ENCODE assay signal across 22 cellular contexts in genomic region chr13:65932587-65933239, GRCh38.
DNase-seq lines count a peak whose midpoint lies in the region; ATAC-seq, FAIRE-seq and TF ChIP-seq lines count a peak whose summit lies in the region.
"Had no signal": no experiment of that assay in that cellular context is flagged by ENCODE, and none has a peak within 500 bp of the region (broad histone marks: within the 10 kb centered on the region; RNA-seq: fewer than 3 reads in every experiment).

No MANE protein-coding gene starts in this region.

- H3K36me3 ChIP-seq in bronchial epithelial cell (ENCODE audit: control insufficient read depth, insufficient read depth, low read length): no peaks in the 10 kb centered on the region
- no peaks in the 10 kb centered on the region for H3K36me3 ChIP-seq in mesenchymal stem cell (ENCODE audit: control insufficient read depth in 1 of 2, insufficient read depth in 2 of 2, low read depth in 1 of 2, low read length in 2 of 2)
- H3K36me3 ChIP-seq: right lobe of liver, upper lobe of left lung had no signal

- no peak overlapping the region for H3K9ac ChIP-seq in mesenchymal stem cell (ENCODE audit: low read length)

- intact Hi-C loops in lower leg skin (cut with DNase I; ENCODE audit: low total_unique reads): no loop called here

- H2BK5ac ChIP-seq in mesenchymal stem cell (ENCODE audit: low read depth, low read length, poor library complexity, severe bottlenecking): no peak overlapping the region

- no peaks in the 10 kb centered on the region for H3K4me1 ChIP-seq in mesenchymal stem cell (ENCODE audit: control insufficient read depth, insufficient read depth, low read depth, low read length)
- H3K4me1 ChIP-seq: right lobe of liver, upper lobe of left lung had no signal

- H3K27me3 ChIP-seq in bronchial epithelial cell (ENCODE audit: control insufficient read depth, insufficient read depth, low read length) (no peaks in the 10 kb centered on the region), mesenchymal stem cell (ENCODE audit: control insufficient read depth in 1 of 2, insufficient read depth in 1 of 2, low read length in 2 of 2) (no peaks in the 10 kb centered on the region)
- H3K27me3 ChIP-seq: right lobe of liver, upper lobe of left lung had no signal

- no peak overlapping the region for H2BK12ac ChIP-seq in mesenchymal stem cell (ENCODE audit: low read length in 2 of 2)

- no peak overlapping the region for H3K4me3 Mint-ChIP-seq in stimulated activated naive CD8-positive, alpha-beta T cell treated with anti-CD3 and anti-CD28 coated beads, Interleukin-15, amount 100 ng/mL, for 72 hours
- H3K4me3 Mint-ChIP-seq: activated B cell treated with CpG ODN at 0.5 μM for 24 hours; CD8-positive, alpha-beta T cell; stimulated activated naive CD8-positive, alpha-beta T cell treated with anti-CD3 and anti-CD28 coated beads, Interleukin-15, Interleukin-2, amounts not matched to agents 100 ng/mL and 50 ng/mL, for 24 hours had no signal

- H2BK120ac ChIP-seq in mesenchymal stem cell (ENCODE audit: low read depth, low read length): no peak overlapping the region

- H3K27me3 Mint-ChIP-seq in stimulated activated naive CD8-positive, alpha-beta T cell treated with anti-CD3 and anti-CD28 coated beads, Interleukin-15, amount 100 ng/mL, for 72 hours: no peaks in the 10 kb centered on the region
- H3K27me3 Mint-ChIP-seq: activated B cell treated with CpG ODN at 0.5 μM for 24 hours; stimulated activated naive CD8-positive, alpha-beta T cell treated with anti-CD3 and anti-CD28 coated beads, Interleukin-15, Interleukin-2, amounts not matched to agents 100 ng/mL and 50 ng/mL, for 24 hours had no signal

- H3K4ac ChIP-seq in mesenchymal stem cell (ENCODE audit: low read depth in 1 of 2, low read length in 2 of 2): no peak overlapping the region

- no peak for TF ChIP-seq POLR2A in GM12891 (IDR thresholded peaks at IDR 0.05; ENCODE audit: low read depth, low read length)
- no peak for TF ChIP-seq POLR2A in lower leg skin (IDR thresholded peaks at IDR 0.05)

- no peaks in the 10 kb centered on the region for H3K4me1 Mint-ChIP-seq in stimulated activated naive CD8-positive, alpha-beta T cell treated with anti-CD3 and anti-CD28 coated beads, Interleukin-15, amount 100 ng/mL, for 72 hours
- H3K4me1 Mint-ChIP-seq: activated B cell treated with CpG ODN at 0.5 μM for 24 hours had no signal

- no peak for ATAC-seq in stimulated activated naive CD8-positive, alpha-beta T cell treated with anti-CD3 and anti-CD28 coated beads, Interleukin-15, amount 100 ng/mL, for 72 hours
- ATAC-seq in GM19395 (IDR thresholded peaks at IDR 0.05; ENCODE audit: unreplicated experiment): no peak
- ATAC-seq: CD8-positive, alpha-beta T cell; right lobe of liver had no signal

- H4K91ac ChIP-seq in mesenchymal stem cell (ENCODE audit: low read length): no peak overlapping the region

- no peak overlapping the region for H2AK5ac ChIP-seq in mesenchymal stem cell (ENCODE audit: low read length, severe bottlenecking)

- H2BK15ac ChIP-seq in mesenchymal stem cell (ENCODE audit: low read depth, poor library complexity, severe bottlenecking): no peak overlapping the region

- H3K27ac ChIP-seq in mesenchymal stem cell (ENCODE audit: low read length, poor library complexity, severe bottlenecking): no peak overlapping the region
- H3K27ac ChIP-seq: HL-60, right lobe of liver, upper lobe of left lung had no signal

- H3K18ac ChIP-seq in mesenchymal stem cell (ENCODE audit: low read depth in 1 of 2, low read length in 2 of 2): no peak overlapping the region

- H3K4me3 ChIP-seq in bronchial epithelial cell (ENCODE audit: low read depth, low read length) (no peak overlapping the region), mesenchymal stem cell (ENCODE audit: insufficient read depth in 1 of 2, low read depth in 1 of 2, low read length in 2 of 2) (no peak overlapping the region), lower leg skin (ENCODE audit: low read depth, poor library complexity, severe bottlenecking) (no peak overlapping the region)
- H3K4me3 ChIP-seq: right lobe of liver, upper lobe of left lung had no signal

- H3K9me3 ChIP-seq in mesenchymal stem cell (ENCODE audit: control insufficient read depth, low read length): no peaks in the 10 kb centered on the region
- H3K9me3 ChIP-seq: right lobe of liver, upper lobe of left lung had no signal

- WGBS in mesenchymal stem cell: 46% methylated on average over 3 of the region's 4 CpGs
- WGBS in lower leg skin, 2 donors: 48 to 72% methylated on average over 4 of the region's 4 CpGs

- no peak overlapping the region for H3K14ac ChIP-seq in mesenchymal stem cell (ENCODE audit: low read length in 2 of 2)

- no peak overlapping the region for H3K27ac Mint-ChIP-seq in stimulated activated naive CD8-positive, alpha-beta T cell treated with anti-CD3 and anti-CD28 coated beads, Interleukin-15, amount 100 ng/mL, for 72 hours
- H3K27ac Mint-ChIP-seq: activated B cell treated with CpG ODN at 0.5 μM for 24 hours; CD8-positive, alpha-beta T cell; stimulated activated naive CD8-positive, alpha-beta T cell treated with anti-CD3 and anti-CD28 coated beads, Interleukin-15, Interleukin-2, amounts not matched to agents 100 ng/mL and 50 ng/mL, for 24 hours had no signal

- H4K8ac ChIP-seq in mesenchymal stem cell (ENCODE audit: low read length): no peak overlapping the region

- no peaks in the 10 kb centered on the region for H3K79me1 ChIP-seq in mesenchymal stem cell (replicated peaks; ENCODE audit: low read length, poor library complexity, severe bottlenecking)

- no peak for FAIRE-seq in bronchial epithelial cell (lab: Jason Lieb, UNC)
- FAIRE-seq in GM12891 (lab: Jason Lieb, UNC): no peak

- H3K4me2 ChIP-seq in mesenchymal stem cell (ENCODE audit: low read length, poor library complexity, severe bottlenecking): no peak overlapping the region

- H3K23ac ChIP-seq in mesenchymal stem cell (ENCODE audit: low read length in 2 of 2): no peak overlapping the region

- DNase-seq in EH (ENCODE audit: low read depth) (peak; percentile 83), NCI-H2227 (lab: John Stamatoyannopoulos, UW; ENCODE audit: unreplicated experiment) (peak; percentile 12), bronchial epithelial cell (ENCODE audit: low read depth) (peak; percentile 72), mesenchymal stem cell (peak; percentile 11), GM12891 (ENCODE audit: insufficient read length, low spot score) (no peak), lower leg skin (ENCODE audit: low spot score in 2 of 2) (no peak)
- no peak for DNase-seq in stimulated activated naive CD8-positive, alpha-beta T cell treated with anti-CD3 and anti-CD28 coated beads, Interleukin-15, amount 100 ng/mL, for 72 hours
- DNase-seq: activated B cell treated with CpG ODN at 0.5 μM for 24 hours; activated T-cell treated with anti-CD3 and anti-CD28 coated beads, Interleukin-2, amount 50 U/mL, for 48 hours; CD8-positive, alpha-beta T cell; effector CD8-positive, alpha-beta T cell; hippocampal formation; MV-4-11; NCI-H2029 treated with DMSO at 0.1 percent for 48 hours; NCI-H524; right lobe of liver; SIG-M5; T-helper 2 cell; upper lobe of left lung had no signal

- TF ChIP-seq CTCF in bronchial epithelial cell (IDR thresholded peaks at IDR 0.05; ENCODE audit: insufficient read depth, low read length, severe bottlenecking) (no peak), lower leg skin (IDR thresholded peaks at IDR 0.05) (no peak)

- peaks cover 0 to 2% of the 10 kb centered on the region in 2 donors for H3K9me3 Mint-ChIP-seq in stimulated activated naive CD8-positive, alpha-beta T cell treated with anti-CD3 and anti-CD28 coated beads, Interleukin-15, amount 100 ng/mL, for 72 hours
- H3K9me3 Mint-ChIP-seq: activated B cell treated with CpG ODN at 0.5 μM for 24 hours had no signal

- H2AFZ ChIP-seq in mesenchymal stem cell (ENCODE audit: low read depth, low read length): no peak overlapping the region

TF ChIP-seq in GM12891, 5 proteins besides CTCF, POLR2A, EP300 and RAD21:
- TF ChIP-seq SPI1 (IDR thresholded peaks at IDR 0.05; ENCODE audit: low read depth, low read length): no peak
- TF ChIP-seq TAF1 (IDR thresholded peaks at IDR 0.05; ENCODE audit: low read depth, low read length): no peak
- TF ChIP-seq POU2F2 (IDR thresholded peaks at IDR 0.05; ENCODE audit: low read depth, low read length): no peak
- no peak for TF ChIP-seq PAX5 (IDR thresholded peaks at IDR 0.05; ENCODE audit: insufficient read depth, low read length, severe bottlenecking)
- TF ChIP-seq POLR2AphosphoS5 (IDR thresholded peaks at IDR 0.05; ENCODE audit: low read depth, low read length): no peak

Comparison
In these comparisons a context has a peak if more than half of its experiments do, and no peak if none do; other contexts are left out.
1. DNase-seq: peak in EH (single experiment), NCI-H2227 (single experiment), bronchial epithelial cell (single experiment) and mesenchymal stem cell (single experiment); none in stimulated activated naive CD8-positive, alpha-beta T cell treated with anti-CD3 and anti-CD28 coated beads, Interleukin-15, amount 100 ng/mL, for 72 hours (0 of 2), GM12891 (single experiment) and lower leg skin (0 of 2).